ENCODE assay signal across 9 cellular contexts in genomic region chr6:90103056-90103793, GRCh38.
DNase-seq lines count a peak whose midpoint lies in the region; ATAC-seq, FAIRE-seq and TF ChIP-seq lines count a peak whose summit lies in the region.
"Had no signal": no experiment of that assay in that cellular context is flagged by ENCODE, and none has a peak within 500 bp of the region (broad histone marks: within the 10 kb centered on the region; RNA-seq: fewer than 3 reads in every experiment).

No MANE protein-coding gene starts in this region.

- H3K4me1 ChIP-seq in DOHH2 (ENCODE audit: control insufficient read depth, low read length) = peaks cover 97% of the 10 kb centered on the region

- H4K20me1 ChIP-seq in DOHH2 (ENCODE audit: control insufficient read depth, insufficient read depth, low read depth, low read length) = peaks cover 64% of the 10 kb centered on the region

- DNase-seq in activated naive CD8-positive, alpha-beta T cell treated with anti-CD3 and anti-CD28 coated beads for 36 hours = no peak
- DNase-seq in NCI-H226 (no peak), ACHN (no peak), NCI-H1694 treated with DMSO at 0.1 percent for 48 hours (lab: John Stamatoyannopoulos, UW) (no peak), HTR-8/SVneo (ENCODE audit: insufficient read length, low spot score) (no peak)

- H3K9me3 ChIP-seq in DOHH2 (ENCODE audit: control insufficient read depth, insufficient read depth, low read length) = no peaks in the 10 kb centered on the region

- peak overlapping the region; percentile 37 for H3K4me2 ChIP-seq in DOHH2 (ENCODE audit: low read length)

- peak overlapping the region; percentile 18; the same call in 1 of the 2 replicates for H3K4me3 ChIP-seq in DOHH2 (ENCODE audit: low read length)

- peaks cover 90% of the 10 kb centered on the region for H3K36me3 ChIP-seq in DOHH2 (ENCODE audit: control insufficient read depth, low read length)

- TF ChIP-seq CTCF in DOHH2 (IDR thresholded peaks at IDR 0.05; ENCODE audit: low read depth, low read length, poor library complexity, severe bottlenecking) = no peak

- no peaks in the 10 kb centered on the region for H3K9me2 ChIP-seq in DOHH2 (replicated peaks; ENCODE audit: control insufficient read depth, low read length)

- ATAC-seq in GM19463 (IDR thresholded peaks at IDR 0.05; ENCODE audit: unreplicated experiment) (peak; percentile 71), HG03457 (IDR thresholded peaks at IDR 0.05; ENCODE audit: unreplicated experiment) (peak; percentile 53)

- in situ Hi-C loops in ACHN (cut with HindIII; ENCODE audit: low pct_ligation_motif_present, low pct_unique_long_range_greater_than_20kb, low sequenced_read_pairs) = no loop called here

- H3K4me1 Mint-ChIP-seq in activated naive CD8-positive, alpha-beta T cell treated with anti-CD3 and anti-CD28 coated beads for 36 hours = peaks cover 91% of the 10 kb centered on the region

- peak overlapping the region; percentile 94 for H3K27ac Mint-ChIP-seq in activated naive CD8-positive, alpha-beta T cell treated with anti-CD3 and anti-CD28 coated beads for 36 hours

- no peaks in the 10 kb centered on the region for H3K27me3 Mint-ChIP-seq in activated naive CD8-positive, alpha-beta T cell treated with anti-CD3 and anti-CD28 coated beads for 36 hours

- H3K27ac ChIP-seq in DOHH2 (ENCODE audit: low read depth, low read length) = peak overlapping the region; percentile 9; the same call in 1 of the 2 replicates

- FAIRE-seq in HTR-8/SVneo (lab: Jason Lieb, UNC) = no peak

- peak overlapping the region; percentile 46 for H3K4me3 Mint-ChIP-seq in activated naive CD8-positive, alpha-beta T cell treated with anti-CD3 and anti-CD28 coated beads for 36 hours
- H3K4me3 Mint-ChIP-seq: brain had no signal

- H3K9me3 Mint-ChIP-seq in activated naive CD8-positive, alpha-beta T cell treated with anti-CD3 and anti-CD28 coated beads for 36 hours = peaks cover 10% of the 10 kb centered on the region

- peaks cover 66% of the 10 kb centered on the region for H3K36me3 Mint-ChIP-seq in activated naive CD8-positive, alpha-beta T cell treated with anti-CD3 and anti-CD28 coated beads for 36 hours

- peaks cover 96% of the 10 kb centered on the region for H3K79me2 ChIP-seq in DOHH2 (ENCODE audit: control insufficient read depth, low read length)

- H3F3A ChIP-seq in DOHH2 (ENCODE audit: control insufficient read depth, insufficient read depth) = peaks cover 64% of the 10 kb centered on the region

- no peaks in the 10 kb centered on the region for H3K27me3 ChIP-seq in DOHH2 (ENCODE audit: control insufficient read depth, low read length)
